ENCODE assay signal across 23 cellular contexts in the genomic region with DNA sequence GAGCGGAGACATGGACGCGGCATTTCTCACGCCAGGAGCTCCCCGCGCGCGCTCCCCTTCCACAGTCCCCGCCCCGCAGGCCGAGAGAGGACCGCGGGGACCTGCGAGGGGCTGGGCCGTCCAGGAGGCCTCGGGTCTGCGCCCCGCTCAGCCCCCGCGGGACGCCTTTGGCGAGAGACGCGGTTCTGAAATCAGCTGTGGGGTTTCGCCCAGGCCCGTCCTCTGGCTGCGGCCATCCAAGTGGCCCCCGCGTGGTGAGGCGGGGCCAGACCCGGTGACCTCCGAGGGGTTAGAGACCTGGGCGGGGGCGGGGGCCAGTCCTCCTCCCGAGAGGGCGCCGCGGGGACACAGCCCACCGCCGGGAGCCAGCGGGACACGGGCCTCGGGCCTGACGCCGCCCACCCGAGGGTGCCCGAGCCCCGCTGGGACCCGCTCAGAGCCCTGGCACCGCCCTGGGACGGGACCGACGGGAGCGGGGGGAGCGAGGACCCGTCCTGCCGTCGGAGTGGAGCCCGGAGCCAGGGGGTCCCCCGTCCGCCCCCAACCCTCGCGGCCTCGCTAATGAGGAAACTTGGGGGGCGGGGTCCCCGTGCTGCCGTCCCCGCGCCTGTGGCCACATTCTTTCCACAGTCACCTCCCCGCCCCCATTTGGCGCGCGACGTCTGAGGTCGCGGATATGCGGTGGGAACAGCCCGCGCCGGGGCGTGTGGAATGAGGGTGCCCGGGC. TPM values are rescaled to one million over a fixed set of nuclear protein-coding genes. Genes with fewer than 3 reads are reported as not detected.
DNase-seq lines count a peak whose midpoint lies in the region; ATAC-seq and TF ChIP-seq lines count a peak whose summit lies in the region.
"Had no signal": no experiment of that assay in that cellular context is flagged by ENCODE, and none has a peak within 500 bp of the region (broad histone marks: within the 10 kb centered on the region; RNA-seq: fewer than 3 reads in every experiment).

No MANE protein-coding gene starts in this region.

- DNase-seq in GM10248 (ENCODE audit: extremely low spot score) (peak; percentile 13), T-helper 17 cell (no peak), prostate gland (ENCODE audit: low spot score) (no peak), H4 (ENCODE audit: low spot score) (no peak)
- DNase-seq: activated CD4-positive, alpha-beta memory T cell treated with anti-CD3 and anti-CD28 coated beads, Interleukin-2, amount 10 ng/mL, durations not matched to agents 7 days and 5 days; KG1; mammary epithelial cell; naive thymus-derived CD4-positive, alpha-beta T cell; NCI-H1048; NCI-H524 treated with DMSO at 0.1 percent for 48 hours; SHP77; stimulated activated naive CD4-positive, alpha-beta T cell; T-cell had no signal

- H3K27ac Mint-ChIP-seq in T-helper 17 cell: no peak overlapping the region
- H3K27ac Mint-ChIP-seq: activated CD4-positive, alpha-beta memory T cell treated with anti-CD3 and anti-CD28 coated beads, Interleukin-2, amount 10 ng/mL, durations not matched to agents 7 days and 5 days; activated naive CD8-positive, alpha-beta T cell treated with anti-CD3 and anti-CD28 coated beads, Interleukin-2, amount 10 ng/mL, durations not matched to agents 7 days and 5 days; activated T-helper 1 cell treated with anti-CD3 and anti-CD28 coated beads, Interleukin-12 subunit alpha, Interleukin-12 subunit beta, Interleukin-2, Interleukin-4 antibody, amounts not matched to agents 30 ng/mL and 10 ng/mL and 1 ng/mL, durations not matched to agents 14 hours and 24 hours and 36 hours; naive thymus-derived CD4-positive, alpha-beta T cell; T-cell; type B pancreatic cell had no signal

- H3K27me3 Mint-ChIP-seq in T-helper 17 cell: peaks cover 81% of the 10 kb centered on the region

- peaks cover 3% of the 10 kb centered on the region for H3K4me1 Mint-ChIP-seq in T-helper 17 cell

- ATAC-seq in T-helper 17 cell (no peak), GM18867 (IDR thresholded peaks at IDR 0.05; ENCODE audit: unreplicated experiment) (no peak), HG03378 (IDR thresholded peaks at IDR 0.05; ENCODE audit: unreplicated experiment) (no peak)
- ATAC-seq: HCT116; naive thymus-derived CD4-positive, alpha-beta T cell; T-cell had no signal

- 4% methylated on average over 80 of the region's 82 CpGs for WGBS in prostate gland

- peaks cover 30% of the 10 kb centered on the region for H3K4me1 ChIP-seq in iPS-18a (ENCODE audit: control insufficient read depth, low read depth, low read length)
- H3K4me1 ChIP-seq in prostate gland (replicated peaks): peaks cover 7% of the 10 kb centered on the region
- H3K4me1 ChIP-seq: breast epithelium had no signal

- intact Hi-C loops in prostate gland (cut with DNase I): no loop called here

- H3K27ac ChIP-seq in iPS-18a (ENCODE audit: low read length): no peak overlapping the region
- H3K27ac ChIP-seq in prostate gland: no peak overlapping the region
- H3K27ac ChIP-seq: breast epithelium, esophagus muscularis mucosa had no signal

- POLR2A ChIA-PET in GM10248 (lab: Yijun Ruan, JAX): no interaction called here

- H3K9ac ChIP-seq in iPS-18a (ENCODE audit: low read length): no peak overlapping the region

- H3K36me3 Mint-ChIP-seq in T-helper 17 cell (ENCODE audit: low read depth): peaks cover 8% of the 10 kb centered on the region
- H3K36me3 Mint-ChIP-seq: T-cell, type B pancreatic cell had no signal

- H3K27me3 ChIP-seq in iPS-18a (ENCODE audit: control insufficient read depth, insufficient read depth, low read length) (peaks cover 90% of the 10 kb centered on the region), prostate gland (replicated peaks; ENCODE audit: insufficient read depth) (peaks cover 7% of the 10 kb centered on the region)

- H3K36me3 ChIP-seq in iPS-18a (ENCODE audit: control insufficient read depth, low read depth, low read length) (no peaks in the 10 kb centered on the region), prostate gland (no peaks in the 10 kb centered on the region)
- H3K36me3 ChIP-seq: breast epithelium, esophagus muscularis mucosa had no signal

- peak overlapping the region; percentile 50 for H3K4me3 ChIP-seq in iPS-18a (ENCODE audit: low read length)
- H3K4me3 ChIP-seq in prostate gland: peak overlapping the region; percentile 20 to 35

- CTCF ChIA-PET in GM10248 (lab: Yijun Ruan, JAX): interaction anchor here (0.9 kb wide), 1 partner anchor 9 kb away, joined by 3 read pairs; no protein-coding TSS in a partner anchor

- no peak for TF ChIP-seq POLR2A in prostate gland (IDR thresholded peaks at IDR 0.05)

- TF ChIP-seq CTCF in GM10248 (IDR thresholded peaks at IDR 0.05; ENCODE audit: control extremely low read depth, extremely low read depth, low read depth, missing control alignments) (no peak), prostate gland (IDR thresholded peaks at IDR 0.05) (no peak)

- H3K9me3 ChIP-seq in T-helper 17 cell (ENCODE audit: control insufficient read depth, low read length, poor library complexity, severe bottlenecking): no peaks in the 10 kb centered on the region
- H3K9me3 ChIP-seq in iPS-18a (ENCODE audit: control insufficient read depth, low read depth, low read length): no peaks in the 10 kb centered on the region
- H3K9me3 ChIP-seq in prostate gland: no peaks in the 10 kb centered on the region
- H3K9me3 ChIP-seq: breast epithelium, esophagus muscularis mucosa had no signal

- H3K4me3 Mint-ChIP-seq in T-helper 17 cell: peak overlapping the region; percentile 36
- H3K4me3 Mint-ChIP-seq: activated CD4-positive, alpha-beta memory T cell treated with anti-CD3 and anti-CD28 coated beads, Interleukin-2, amount 10 ng/mL, durations not matched to agents 7 days and 5 days; activated naive CD8-positive, alpha-beta T cell treated with anti-CD3 and anti-CD28 coated beads, Interleukin-2, amount 10 ng/mL, durations not matched to agents 7 days and 5 days; activated T-helper 1 cell treated with anti-CD3 and anti-CD28 coated beads, Interleukin-12 subunit alpha, Interleukin-12 subunit beta, Interleukin-2, Interleukin-4 antibody, amounts not matched to agents 30 ng/mL and 10 ng/mL and 1 ng/mL, durations not matched to agents 14 hours and 24 hours and 36 hours had no signal

RNA-seq across cellular contexts. Expression of gene SALL3, which starts 6.1 kb away (rescaled TPM):
- total RNA-seq in T-helper 17 cell: not detected
- total RNA-seq in prostate gland: 10 to 100 TPM in 1 of 2 donors, 1 to 10 TPM in 1; 3.0 to 40.8 TPM
- 0.08 TPM in 1 of 2 replicates, not detected in the other for total RNA-seq in H4 (2014; rRNA removed; shearing (Covaris generic))
- total RNA-seq: activated CD4-positive, alpha-beta memory T cell treated with anti-CD3 and anti-CD28 coated beads, Interleukin-2, amount 10 ng/mL, durations not matched to agents 7 days and 5 days; activated naive CD8-positive, alpha-beta T cell treated with anti-CD3 and anti-CD28 coated beads, Interleukin-2, amount 10 ng/mL, durations not matched to agents 7 days and 5 days; activated T-helper 1 cell treated with anti-CD3 and anti-CD28 coated beads, Interleukin-12 subunit alpha, Interleukin-12 subunit beta, Interleukin-2, Interleukin-4 antibody, amounts not matched to agents 30 ng/mL and 10 ng/mL and 1 ng/mL, durations not matched to agents 14 hours and 24 hours and 36 hours; breast epithelium; dermis microvascular lymphatic vessel endothelial cell; esophagus muscularis mucosa; mammary epithelial cell; naive thymus-derived CD4-positive, alpha-beta T cell had no signal
